In genomic region chr15:75367406-75367912, GRCh38 we compare ENCODE assay signal across 8 cellular contexts. TPM values are rescaled to one million over a fixed set of nuclear protein-coding genes. Genes with fewer than 3 reads are reported as not detected.
DNase-seq lines count a peak whose midpoint lies in the region; ATAC-seq and TF ChIP-seq lines count a peak whose summit lies in the region.

No MANE protein-coding gene starts in this region.

- H3K4me3 Mint-ChIP-seq in nephron: peak overlapping the region; percentile 89 to 97 (median 95)

- DNase-seq in BJ (ENCODE audit: low read depth): no peak
- DNase-seq in LNCaP clone FGC (ENCODE audit: low read depth): no peak
- DNase-seq in DMS 273 treated with DMSO at 0.1 percent for 48 hours (lab: John Stamatoyannopoulos, UW): no peak
- no peak for DNase-seq in anterior cingulate cortex (lab: John Stamatoyannopoulos, UW)
- DNase-seq in NCI-H2227 (lab: John Stamatoyannopoulos, UW; ENCODE audit: unreplicated experiment): no peak

- POLR2A ChIA-PET in BJ (lab: Charles Lee): interaction anchor here (0.6 to 1.1 kb wide), 3 partner anchors 11 to 88 kb away, joined by 4 to 6 read pairs (median 5); no protein-coding TSS in a partner anchor

- H3K9me3 Mint-ChIP-seq in nephron: no peaks in the 10 kb centered on the region

- H3K27ac Mint-ChIP-seq in nephron: peak overlapping the region; percentile 63 to 99 (median 98)

- H3K9ac ChIP-seq in duodenal mucosa (ENCODE audit: low read depth in 1 of 2, low read length in 2 of 2): peak overlapping the region; percentile 43 to 84

- CTCF ChIA-PET in BJ (lab: Yijun Ruan, JAX): interaction anchor here (0.7 to 3.3 kb wide), 18 partner anchors 10 to 444 kb away, joined by 3 to 19 read pairs (median 6); partner anchors contain the start of genes IMP3 and NEIL1

- H3K9me3 ChIP-seq in duodenal mucosa (ENCODE audit: control insufficient read depth in 1 of 2, low read length in 2 of 2): no peaks in the 10 kb centered on the region

- H3K36me3 Mint-ChIP-seq in nephron (ENCODE audit: low read depth): peaks cover 19% of the 10 kb centered on the region

- TF ChIP-seq CTCF in BJ (IDR thresholded peaks at IDR 0.05; ENCODE audit: insufficient read depth, low read depth, low read length): no peak
- no peak for TF ChIP-seq CTCF in LNCaP clone FGC (IDR thresholded peaks at IDR 0.05; ENCODE audit: control insufficient read depth, extremely low read depth, insufficient read depth)
- TF ChIP-seq CTCF in nephron (IDR thresholded peaks at IDR 0.05; ENCODE audit: unreplicated experiment in 3 of 3): no peak

- H3K27me3 ChIP-seq in BJ (ENCODE audit: control insufficient read depth, insufficient read depth, low read length): no peaks in the 10 kb centered on the region
- no peaks in the 10 kb centered on the region for H3K27me3 ChIP-seq in duodenal mucosa (ENCODE audit: control insufficient read depth in 1 of 2, insufficient read depth in 2 of 2, low read length in 2 of 2)

- H3K4me1 ChIP-seq in duodenal mucosa (ENCODE audit: control insufficient read depth in 1 of 2, insufficient read depth in 2 of 2, low read length in 2 of 2): peaks cover 21 to 22% of the 10 kb centered on the region in 2 donors

- no peak overlapping the region for H3K27ac ChIP-seq in duodenal mucosa (ENCODE audit: low read depth, low read length)

- H3K4me3 ChIP-seq in BJ (ENCODE audit: low read depth, low read length) (peak overlapping the region; percentile 87), LNCaP clone FGC (ENCODE audit: low read depth, low read length) (peak overlapping the region; percentile 88), duodenal mucosa (ENCODE audit: low read depth in 1 of 2, low read length in 2 of 2) (peak overlapping the region; percentile 75 to 83)

- ATAC-seq in HG02759 (IDR thresholded peaks at IDR 0.05; ENCODE audit: unreplicated experiment): no peak

- H3K36me3 ChIP-seq in BJ (ENCODE audit: control insufficient read depth, insufficient read depth, low read length): peaks cover 24% of the 10 kb centered on the region
- peaks cover 30 to 57% of the 10 kb centered on the region in 2 donors for H3K36me3 ChIP-seq in duodenal mucosa (ENCODE audit: control insufficient read depth in 1 of 2, insufficient read depth in 2 of 2, low read length in 2 of 2)

- H3K4me1 Mint-ChIP-seq in nephron: peaks cover 16% of the 10 kb centered on the region

- H3K27me3 Mint-ChIP-seq in nephron (ENCODE audit: low read depth): peaks cover 3% of the 10 kb centered on the region

RNA-seq across cellular contexts. Expression of gene MAN2C1, which starts 0.9 kb away (rescaled TPM):
- 42.5 and 82.5 TPM in 2 replicates for polyA plus RNA-seq in BJ (2011; rRNA removed)
- 57.2 and 63.1 TPM in 2 replicates for polyA minus RNA-seq in BJ (2011; rRNA and poly(A)+ RNA removed)

RNA-seq across cellular contexts. Expression of gene NEIL1, which starts 20.6 kb away (rescaled TPM):
- 2.8 and 4.7 TPM in 2 replicates for polyA plus RNA-seq in BJ (2011; rRNA removed)
- 0.72 and 1.5 TPM in 2 replicates for polyA minus RNA-seq in BJ (2011; rRNA and poly(A)+ RNA removed)

RNA-seq across cellular contexts. Expression of gene COMMD4, which starts 31.6 kb away (rescaled TPM):
- polyA plus RNA-seq in BJ (2011; rRNA removed): 80.4 and 142 TPM in 2 replicates
- polyA minus RNA-seq in BJ (2011; rRNA and poly(A)+ RNA removed): 21.9 and 25.7 TPM in 2 replicates
